1 cellular context compared by ENCODE assay signal in genomic region chr7:18357691-18358090, GRCh38.
TF ChIP-seq lines count a peak whose summit lies in the region.

No MANE protein-coding gene starts in this region.

TF ChIP-seq in IMR-90, 13 proteins besides CTCF, POLR2A, EP300 and RAD21 (continued from another document):
- TF ChIP-seq MAZ (IDR thresholded peaks at IDR 0.05; ENCODE audit: borderline replicate concordance, low read depth, low read length) = no peak
- TF ChIP-seq MAFK (IDR thresholded peaks at IDR 0.05; ENCODE audit: low read depth, low read length) = no peak
- TF ChIP-seq BHLHE40 (IDR thresholded peaks at IDR 0.05; ENCODE audit: low read depth, low read length) = no peak
- no peak for TF ChIP-seq NFE2L2 (IDR thresholded peaks at IDR 0.05; ENCODE audit: low read depth, low read length)
- no peak for TF ChIP-seq CEBPB (IDR thresholded peaks at IDR 0.05; ENCODE audit: low read depth, low read length)
- no peak for TF ChIP-seq RFX5 (IDR thresholded peaks at IDR 0.05; ENCODE audit: low read depth, low read length)
- TF ChIP-seq, protein P1, sequence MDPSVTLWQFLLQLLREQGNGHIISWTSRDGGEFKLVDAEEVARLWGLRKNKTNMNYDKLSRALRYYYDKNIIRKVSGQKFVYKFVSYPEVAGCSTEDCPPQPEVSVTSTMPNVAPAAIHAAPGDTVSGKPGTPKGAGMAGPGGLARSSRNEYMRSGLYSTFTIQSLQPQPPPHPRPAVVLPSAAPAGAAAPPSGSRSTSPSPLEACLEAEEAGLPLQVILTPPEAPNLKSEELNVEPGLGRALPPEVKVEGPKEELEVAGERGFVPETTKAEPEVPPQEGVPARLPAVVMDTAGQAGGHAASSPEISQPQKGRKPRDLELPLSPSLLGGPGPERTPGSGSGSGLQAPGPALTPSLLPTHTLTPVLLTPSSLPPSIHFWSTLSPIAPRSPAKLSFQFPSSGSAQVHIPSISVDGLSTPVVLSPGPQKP (IDR thresholded peaks at IDR 0.05; ENCODE audit: borderline replicate concordance, low read depth, low read length) = no peak
- TF ChIP-seq CHD1 (IDR thresholded peaks at IDR 0.05; ENCODE audit: low read depth, low read length) = no peak
TF ChIP-seq in IMR-90: peak in this region for 0.
